28 cellular contexts compared by ENCODE assay signal in the genomic region with DNA sequence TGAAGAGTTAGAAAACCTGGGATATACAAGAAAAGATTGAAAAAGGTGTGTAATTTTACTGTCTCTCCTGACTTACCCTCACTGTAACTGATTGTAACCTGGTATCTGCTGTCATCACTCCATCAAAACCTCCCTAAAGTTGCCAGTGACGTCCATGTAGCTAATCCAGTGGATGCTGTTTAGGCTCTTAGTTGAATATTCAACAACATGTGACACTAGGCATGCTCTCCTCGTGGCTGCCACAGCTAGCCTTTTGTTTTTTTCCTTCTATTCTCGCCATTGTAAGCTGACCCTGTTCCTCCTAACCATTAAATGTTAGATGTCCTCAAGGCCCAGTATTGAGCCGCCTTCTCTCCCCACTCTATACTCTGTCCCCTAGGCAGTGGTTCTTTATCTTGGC. TPM values are rescaled to one million over a fixed set of nuclear protein-coding genes. Genes with fewer than 3 reads are reported as not detected.
DNase-seq lines count a peak whose midpoint lies in the region; ATAC-seq and TF ChIP-seq lines count a peak whose summit lies in the region.
"Had no signal": no experiment of that assay in that cellular context is flagged by ENCODE, and none has a peak within 500 bp of the region (broad histone marks: within the 10 kb centered on the region; RNA-seq: fewer than 3 reads in every experiment).

No MANE protein-coding gene starts in this region.

- H3K27ac ChIP-seq in psoas muscle, result peak overlapping the region; percentile 38
- H3K27ac ChIP-seq: BLaER1 had no signal

- no peaks in the 10 kb centered on the region for H3K27me3 ChIP-seq in psoas muscle (ENCODE audit: insufficient read depth in 3 of 3, low read length in 2 of 3)
- H3K27me3 ChIP-seq: BE2C, BLaER1 had no signal

- 37 to 48% (median 48%) methylated on average over 4 of the region's 4 CpGs for WGBS in psoas muscle, 3 donors

- H3K36me3 ChIP-seq in psoas muscle (ENCODE audit: insufficient read depth in 1 of 2, low read depth in 1 of 2), result no peaks in the 10 kb centered on the region
- H3K36me3 ChIP-seq: BE2C, BLaER1 had no signal

- intact Hi-C loops in left ventricle myocardium superior (cut with micrococcal nuclease), result no loop called here
- intact Hi-C loops in cardiac septum (cut with DNase I), result no loop called here
- intact Hi-C loops in psoas muscle (cut with DNase I), result no loop called here

- peak; percentile 43 for ATAC-seq in left ventricle myocardium superior
- peak in 1 of 4 donors; percentile 51 for ATAC-seq in psoas muscle
- ATAC-seq in HG02763 (IDR thresholded peaks at IDR 0.05; ENCODE audit: unreplicated experiment), result no peak
- ATAC-seq: GM12878 had no signal

- peaks cover 18% of the 10 kb centered on the region for H3K4me1 ChIP-seq in psoas muscle
- H3K4me1 ChIP-seq: BE2C, BLaER1 had no signal

- no peak for TF ChIP-seq CTCF in psoas muscle (IDR thresholded peaks at IDR 0.05)

- no peak for DNase-seq in left ventricle myocardium superior
- DNase-seq in cardiac septum (ENCODE audit: low spot score), result no peak
- peak; percentile 73 for DNase-seq in foreskin melanocyte
- DNase-seq in psoas muscle, result no peak
- no peak for DNase-seq in GM19240 (ENCODE audit: insufficient read length, low spot score)
- DNase-seq in NCI-H1694 (lab: John Stamatoyannopoulos, UW), result no peak
- DNase-seq: 8988T; ACHN; BE2C; C1 segment of cervical spinal cord; CD4-positive, alpha-beta memory T cell; CD4-positive, CD25-positive, alpha-beta regulatory T cell; CD8-positive, alpha-beta memory T cell; COR-L47; DMS 273 treated with DMSO at 0.1 percent for 48 hours; DMS153; DMS53; DMS79; DND-41; EL; GDM1 had no signal

- no peak overlapping the region for H3K4me3 ChIP-seq in psoas muscle
- H3K4me3 ChIP-seq: BLaER1, GM12878 had no signal

- no peaks in the 10 kb centered on the region for H3K9me3 ChIP-seq in psoas muscle
- H3K9me3 ChIP-seq: BE2C, BLaER1 had no signal

RNA-seq across cellular contexts. Expression of gene GADL1, which starts 41.6 kb away (rescaled TPM):
- total RNA-seq in left ventricle myocardium superior, result not detected
- total RNA-seq in cardiac septum, result 0.62 TPM
- total RNA-seq in psoas muscle, result 1 to 10 TPM in 3 of 4 donors, under 1 TPM in 1; 0.96 to 5.6 (median 1.5) TPM
- 1 to 10 TPM in 2 of 3 donors, under 1 TPM in 1; 0.89 to 4.0 (median 1.5) TPM for polyA plus RNA-seq in psoas muscle
- total RNA-seq: CD4-positive, alpha-beta memory T cell; CD4-positive, CD25-positive, alpha-beta regulatory T cell; CD8-positive, alpha-beta memory T cell; Daoy; G401; GM12878 had no signal
- polyA plus RNA-seq: AG04450; CD14-positive monocyte; CD4-positive, alpha-beta memory T cell; CD4-positive, CD25-positive, alpha-beta regulatory T cell; CD8-positive, alpha-beta memory T cell had no signal
